In genomic region chr18:45621068-45621511, GRCh38 we compare ENCODE assay signal across 8 cellular contexts. TPM values are rescaled to one million over a fixed set of nuclear protein-coding genes. Genes with fewer than 3 reads are reported as not detected.
DNase-seq lines count a peak whose midpoint lies in the region; FAIRE-seq and TF ChIP-seq lines count a peak whose summit lies in the region.

No MANE protein-coding gene starts in this region.

- H3K27me3 ChIP-seq in CD4-positive, alpha-beta memory T cell (ENCODE audit: insufficient read depth, low read length): no peaks in the 10 kb centered on the region
- H3K27me3 ChIP-seq in Karpas-422 (ENCODE audit: low read length): no peaks in the 10 kb centered on the region
- no peaks in the 10 kb centered on the region for H3K27me3 ChIP-seq in SJCRH30
- H3K27me3 ChIP-seq in astrocyte (ENCODE audit: insufficient read depth, low read length): peaks cover 10% of the 10 kb centered on the region

- H3K79me2 ChIP-seq in Karpas-422 (ENCODE audit: low read length): no peaks in the 10 kb centered on the region
- H3K79me2 ChIP-seq in astrocyte (ENCODE audit: insufficient read depth, low read length): no peaks in the 10 kb centered on the region

- no peaks in the 10 kb centered on the region for H3K4me1 Mint-ChIP-seq in CD4-positive, alpha-beta memory T cell
- peaks cover 13% of the 10 kb centered on the region for H3K4me1 Mint-ChIP-seq in astrocyte (ENCODE audit: low read depth, unreplicated experiment)

- H2AFZ ChIP-seq in Karpas-422 (ENCODE audit: low read length) (no peak overlapping the region), astrocyte (ENCODE audit: low read depth, low read length) (no peak overlapping the region)

- peak; percentile 96 for TF ChIP-seq CTCF in astrocyte (IDR thresholded peaks at IDR 0.05; ENCODE audit: insufficient read depth, low read depth, low read length)

- H3K4me3 Mint-ChIP-seq in CD4-positive, alpha-beta memory T cell: no peak overlapping the region
- H3K4me3 Mint-ChIP-seq in astrocyte (ENCODE audit: unreplicated experiment): no peak overlapping the region

- no peaks in the 10 kb centered on the region for H3K36me3 ChIP-seq in CD4-positive, alpha-beta memory T cell (ENCODE audit: insufficient read depth, low read length)
- no peaks in the 10 kb centered on the region for H3K36me3 ChIP-seq in Karpas-422 (ENCODE audit: insufficient read depth, low read length)
- H3K36me3 ChIP-seq in SJCRH30: no peaks in the 10 kb centered on the region
- H3K36me3 ChIP-seq in astrocyte (ENCODE audit: insufficient read depth, low read length): no peaks in the 10 kb centered on the region

- H3K4me1 ChIP-seq in CD4-positive, alpha-beta memory T cell (ENCODE audit: insufficient read depth, low read length): no peaks in the 10 kb centered on the region
- H3K4me1 ChIP-seq in Karpas-422 (ENCODE audit: low read length): no peaks in the 10 kb centered on the region
- H3K4me1 ChIP-seq in SJCRH30: no peaks in the 10 kb centered on the region
- H3K4me1 ChIP-seq in astrocyte (ENCODE audit: insufficient read depth, low read length): peaks cover 12% of the 10 kb centered on the region

- H3K9me2 ChIP-seq in Karpas-422 (replicated peaks; ENCODE audit: insufficient read depth, low read length): no peaks in the 10 kb centered on the region

- H3K4me3 ChIP-seq in CD4-positive, alpha-beta memory T cell (ENCODE audit: low read length in 2 of 2): no peak overlapping the region
- H3K4me3 ChIP-seq in Karpas-422 (ENCODE audit: low read length) (no peak overlapping the region), SJCRH30 (no peak overlapping the region), astrocyte (ENCODE audit: insufficient read depth, low read depth, low read length) (no peak overlapping the region)

- H4K20me1 ChIP-seq in Karpas-422 (ENCODE audit: insufficient read depth, low read depth, low read length) (no peaks in the 10 kb centered on the region), astrocyte (ENCODE audit: insufficient read depth, low read length) (no peaks in the 10 kb centered on the region)

- H3K9ac ChIP-seq in Karpas-422 (ENCODE audit: low read length) (no peak overlapping the region), astrocyte (ENCODE audit: low read length) (no peak overlapping the region)

- H3K9me3 Mint-ChIP-seq in CD4-positive, alpha-beta memory T cell: no peaks in the 10 kb centered on the region
- no peaks in the 10 kb centered on the region for H3K9me3 Mint-ChIP-seq in astrocyte (ENCODE audit: unreplicated experiment)

- H3K27me3 Mint-ChIP-seq in CD4-positive, alpha-beta memory T cell: peaks cover 4 to 7% of the 10 kb centered on the region in 2 donors
- peaks cover 29% of the 10 kb centered on the region for H3K27me3 Mint-ChIP-seq in astrocyte (ENCODE audit: low read depth, unreplicated experiment)

- POLR2A ChIA-PET in CD4-positive, alpha-beta memory T cell (lab: Charles Lee; ENCODE audit: partially characterized antibody): interaction anchor here (1.6 kb wide), 1 partner anchor 353 kb away, joined by 8 read pairs; no protein-coding TSS in a partner anchor

- H3K27ac Mint-ChIP-seq in CD4-positive, alpha-beta memory T cell: no peak overlapping the region
- H3K27ac Mint-ChIP-seq in astrocyte (ENCODE audit: unreplicated experiment): no peak overlapping the region

- peak; percentile 74 for FAIRE-seq in GM19239 (lab: Jason Lieb, UNC)
- peak; percentile 55 for FAIRE-seq in astrocyte (lab: Jason Lieb, UNC)
- FAIRE-seq in RCC 7860 (lab: Jason Lieb, UNC): no peak

- peak in 4 of 5 donors; percentile 38 to 52 (median 46) for DNase-seq in CD4-positive, alpha-beta memory T cell
- DNase-seq in GM19239 (ENCODE audit: insufficient read length, low spot score) (peak; percentile 47), Karpas-422 (peak; percentile 85), SJCRH30 (peak; percentile 19 to 57), astrocyte (ENCODE audit: low read depth) (no peak), inferior parietal cortex (ENCODE audit: extremely low spot score) (peak; percentile 64), RCC 7860 (ENCODE audit: low spot score) (no peak)
- peak; percentile 22 to 31 for DNase-seq in stimulated activated CD4-positive, alpha-beta T cell treated with anti-CD3 and anti-CD28 coated beads, Interleukin-2, amount 100 ng/mL, for 48 hours

- H3K27ac ChIP-seq in CD4-positive, alpha-beta memory T cell (ENCODE audit: low read depth, low read length): no peak overlapping the region
- H3K27ac ChIP-seq in Karpas-422 (ENCODE audit: low read length) (no peak overlapping the region), SJCRH30 (no peak overlapping the region), astrocyte (ENCODE audit: low read depth, low read length) (no peak overlapping the region)

- H3K9me3 ChIP-seq in CD4-positive, alpha-beta memory T cell (ENCODE audit: control insufficient read depth in 1 of 2, low read length in 2 of 2): no peaks in the 10 kb centered on the region
- H3K9me3 ChIP-seq in Karpas-422 (ENCODE audit: low read length): no peaks in the 10 kb centered on the region
- no peaks in the 10 kb centered on the region for H3K9me3 ChIP-seq in SJCRH30 (replicated peaks)
- H3K9me3 ChIP-seq in astrocyte (ENCODE audit: insufficient read depth, low read depth, low read length): no peaks in the 10 kb centered on the region

- CTCF ChIA-PET in CD4-positive, alpha-beta memory T cell (lab: Charles Lee; ENCODE audit: partially characterized antibody): interaction anchor here (0.8 to 3.2 kb wide), 14 partner anchors 9 to 1037 kb away, joined by 3 to 35 read pairs (median 4); no protein-coding TSS in a partner anchor

- intact Hi-C loops in CD4-positive, alpha-beta memory T cell (cut with micrococcal nuclease): loop anchor here (1.0 to 5.0 kb wide), 6 partner anchors 46 to 452 kb away; no protein-coding TSS in a partner anchor

- H3K36me3 Mint-ChIP-seq in CD4-positive, alpha-beta memory T cell: no peaks in the 10 kb centered on the region
- H3K36me3 Mint-ChIP-seq in astrocyte (ENCODE audit: low read depth, unreplicated experiment): no peaks in the 10 kb centered on the region

- H3K4me2 ChIP-seq in Karpas-422 (ENCODE audit: low read depth, low read length, poor library complexity, severe bottlenecking) (no peak overlapping the region), astrocyte (ENCODE audit: low read length) (no peak overlapping the region)

RNA-seq across cellular contexts. Expression of gene SLC14A2, which starts 5.8 kb away (rescaled TPM):
- under 1 TPM; 0.06 to 0.12 TPM for total RNA-seq in CD4-positive, alpha-beta memory T cell
- under 1 TPM; 0.15 to 0.22 TPM for polyA plus RNA-seq in CD4-positive, alpha-beta memory T cell
- total RNA-seq in Karpas-422 (2014; rRNA removed; shearing (Covaris generic); ENCODE audit: low replicate concordance): 0.37 and 0.51 TPM in 2 replicates
- total RNA-seq in SJCRH30 (2014; rRNA removed; shearing (Covaris generic)): not detected in 2 replicates
- total RNA-seq in astrocyte: not detected in 2 replicates

Comparison
In these comparisons a context has a peak if more than half of its experiments do, and no peak if none do; other contexts are left out.
1. DNase-seq: peak in CD4-positive, alpha-beta memory T cell (4 of 5), GM19239 (single experiment), Karpas-422 (single experiment), SJCRH30 (2 of 2), inferior parietal cortex (single experiment) and stimulated activated CD4-positive, alpha-beta T cell treated with anti-CD3 and anti-CD28 coated beads, Interleukin-2, amount 100 ng/mL, for 48 hours (2 of 2); none in astrocyte (single experiment) and RCC 7860 (single experiment).